40 cellular contexts compared by ENCODE assay signal in the genomic region with DNA sequence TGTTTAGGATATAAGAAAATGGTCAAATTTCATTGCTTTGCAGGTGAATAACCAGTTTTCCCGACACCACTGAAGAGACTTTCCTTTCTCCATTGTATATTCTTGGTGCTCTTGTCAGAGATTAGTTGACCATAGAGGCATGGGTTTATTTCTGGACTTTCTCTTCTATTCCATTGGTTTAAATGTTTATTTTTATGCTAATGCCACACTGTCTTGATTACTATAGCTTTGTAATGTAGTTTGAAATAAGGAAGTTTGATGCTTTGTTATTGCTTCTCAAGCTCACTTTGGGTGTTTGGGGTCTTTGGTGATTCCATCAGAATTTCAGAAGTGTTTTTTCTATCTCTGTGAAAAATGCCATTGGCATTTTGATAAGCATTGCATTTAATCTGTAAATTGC.
"Had no signal": no experiment of that assay in that cellular context is flagged by ENCODE, and none has a peak within 500 bp of the region (broad histone marks: within the 10 kb centered on the region; RNA-seq: fewer than 3 reads in every experiment).

No MANE protein-coding gene starts in this region.

- ATAC-seq: activated naive CD4-positive, alpha-beta T cell treated with anti-CD3 and anti-CD28 coated beads, Interleukin-2, amount 50 U/mL, for 72 hours; activated naive CD8-positive, alpha-beta T cell treated with anti-CD3 and anti-CD28 coated beads, Interleukin-2, amount 50 U/mL, for 24 hours; activated T-cell treated with anti-CD3 and anti-CD28 coated beads, Interleukin-2, amount 50 U/mL, for 4 hours; activated T-cell treated with anti-CD3 and anti-CD28 coated beads, Interleukin-2, amount 50 U/mL, for 72 hours; activated T-helper 17 cell treated with anti-CD3 and anti-CD28 coated beads, Interleukin-2, amount 50 U/mL, for 72 hours; body of pancreas had no signal

- H3K27ac Mint-ChIP-seq: activated naive CD4-positive, alpha-beta T cell treated with anti-CD3 and anti-CD28 coated beads for 36 hours; activated naive CD4-positive, alpha-beta T cell treated with anti-CD3 and anti-CD28 coated beads, Interleukin-2, amount 10 ng/mL, durations not matched to agents 7 days and 5 days; activated naive CD4-positive, alpha-beta T cell treated with anti-CD3 and anti-CD28 coated beads, Interleukin-2, amount 50 U/mL, for 24 hours; activated naive CD4-positive, alpha-beta T cell treated with anti-CD3 and anti-CD28 coated beads, Interleukin-2, amount 50 U/mL, for 72 hours; activated naive CD8-positive, alpha-beta T cell; activated naive CD8-positive, alpha-beta T cell treated with anti-CD3 and anti-CD28 coated beads for 36 hours; activated naive CD8-positive, alpha-beta T cell treated with anti-CD3 and anti-CD28 coated beads, Interleukin-2, amount 10 ng/mL, durations not matched to agents 7 days and 5 days; activated naive CD8-positive, alpha-beta T cell treated with anti-CD3 and anti-CD28 coated beads, Interleukin-2, amount 50 U/mL, for 24 hours; activated T-cell treated with anti-CD3 and anti-CD28 coated beads, Interleukin-2, amount 50 U/mL, for 24 hours; activated T-cell treated with anti-CD3 and anti-CD28 coated beads, Interleukin-2, amount 50 U/mL, for 72 hours; activated T-helper 1 cell treated with anti-CD3 and anti-CD28 coated beads, Interleukin-12 subunit alpha, Interleukin-12 subunit beta, Interleukin-2, Interleukin-4 antibody, amounts not matched to agents 30 ng/mL and 10 ng/mL and 1 ng/mL, durations not matched to agents 14 hours and 24 hours and 36 hours; activated T-helper 17 cell treated with anti-CD3 and anti-CD28 coated beads, Interleukin-2, amount 50 U/mL, for 72 hours; activated T-helper 2 cell treated with anti-CD3 and anti-CD28 coated beads, Interferon-gamma antibody, Interleukin-2, Interleukin-4, amounts not matched to agents 10 μg/mL and 5 μg/mL and 100 μg/mL, durations not matched to agents 14 hours and 24 hours and 36 hours; brain had no signal

- H3K9me3 ChIP-seq: adrenal gland, body of pancreas had no signal

- H3K4me1 Mint-ChIP-seq: activated naive CD4-positive, alpha-beta T cell treated with anti-CD3 and anti-CD28 coated beads, Interleukin-2, amount 10 ng/mL, durations not matched to agents 7 days and 5 days; activated naive CD4-positive, alpha-beta T cell treated with anti-CD3 and anti-CD28 coated beads, Interleukin-2, amount 50 U/mL, for 24 hours; activated naive CD8-positive, alpha-beta T cell treated with anti-CD3 and anti-CD28 coated beads for 36 hours; activated naive CD8-positive, alpha-beta T cell treated with anti-CD3 and anti-CD28 coated beads, Interleukin-2, amount 10 ng/mL, durations not matched to agents 7 days and 5 days; activated naive CD8-positive, alpha-beta T cell treated with anti-CD3 and anti-CD28 coated beads, Interleukin-2, amount 50 U/mL, for 24 hours; activated T-helper 17 cell treated with anti-CD3 and anti-CD28 coated beads, Interleukin-2, amount 50 U/mL, for 72 hours; brain; central memory CD8-positive, alpha-beta T cell had no signal

- H3K4me1 ChIP-seq: adrenal gland, body of pancreas, breast epithelium had no signal

- H3K27me3 ChIP-seq: adrenal gland, ascending aorta, body of pancreas, brain microvascular endothelial cell, breast epithelium, cardiac muscle cell had no signal

- FAIRE-seq: astrocyte, bronchial epithelial cell had no signal

- H3K4me3 ChIP-seq: adrenal gland, body of pancreas, breast epithelium, cardiac muscle cell had no signal

- H3K27me3 Mint-ChIP-seq: activated naive CD4-positive, alpha-beta T cell treated with anti-CD3 and anti-CD28 coated beads, Interleukin-2, amount 10 ng/mL, durations not matched to agents 7 days and 5 days; activated naive CD4-positive, alpha-beta T cell treated with anti-CD3 and anti-CD28 coated beads, Interleukin-2, amount 50 U/mL, for 24 hours; activated naive CD8-positive, alpha-beta T cell; activated naive CD8-positive, alpha-beta T cell treated with anti-CD3 and anti-CD28 coated beads for 36 hours; activated naive CD8-positive, alpha-beta T cell treated with anti-CD3 and anti-CD28 coated beads, Interleukin-2, amount 10 ng/mL, durations not matched to agents 7 days and 5 days; activated naive CD8-positive, alpha-beta T cell treated with anti-CD3 and anti-CD28 coated beads, Interleukin-2, amount 50 U/mL, for 24 hours; activated T-cell treated with anti-CD3 and anti-CD28 coated beads, Interleukin-2, amount 50 U/mL, for 24 hours; activated T-helper 17 cell treated with anti-CD3 and anti-CD28 coated beads, Interleukin-2, amount 50 U/mL, for 72 hours; brain; central memory CD8-positive, alpha-beta T cell had no signal

- H3K9me3 Mint-ChIP-seq: activated naive CD8-positive, alpha-beta T cell treated with anti-CD3 and anti-CD28 coated beads, Interleukin-2, amount 10 ng/mL, durations not matched to agents 7 days and 5 days; activated naive CD8-positive, alpha-beta T cell treated with anti-CD3 and anti-CD28 coated beads, Interleukin-2, amount 50 U/mL, for 24 hours had no signal

- H3K36me3 Mint-ChIP-seq: activated naive CD4-positive, alpha-beta T cell treated with anti-CD3 and anti-CD28 coated beads, Interleukin-2, amount 10 ng/mL, durations not matched to agents 7 days and 5 days; activated naive CD4-positive, alpha-beta T cell treated with anti-CD3 and anti-CD28 coated beads, Interleukin-2, amount 50 U/mL, for 24 hours; activated naive CD8-positive, alpha-beta T cell; activated naive CD8-positive, alpha-beta T cell treated with anti-CD3 and anti-CD28 coated beads for 36 hours; activated naive CD8-positive, alpha-beta T cell treated with anti-CD3 and anti-CD28 coated beads, Interleukin-2, amount 10 ng/mL, durations not matched to agents 7 days and 5 days; brain had no signal

- H3K4me3 Mint-ChIP-seq: activated naive CD4-positive, alpha-beta T cell treated with anti-CD3 and anti-CD28 coated beads for 36 hours; activated naive CD4-positive, alpha-beta T cell treated with anti-CD3 and anti-CD28 coated beads, Interleukin-2, amount 10 ng/mL, durations not matched to agents 7 days and 5 days; activated naive CD4-positive, alpha-beta T cell treated with anti-CD3 and anti-CD28 coated beads, Interleukin-2, amount 50 U/mL, for 24 hours; activated naive CD8-positive, alpha-beta T cell; activated naive CD8-positive, alpha-beta T cell treated with anti-CD3 and anti-CD28 coated beads for 36 hours; activated naive CD8-positive, alpha-beta T cell treated with anti-CD3 and anti-CD28 coated beads, Interleukin-2, amount 10 ng/mL, durations not matched to agents 7 days and 5 days; activated naive CD8-positive, alpha-beta T cell treated with anti-CD3 and anti-CD28 coated beads, Interleukin-2, amount 50 U/mL, for 24 hours; activated T-cell treated with anti-CD3 and anti-CD28 coated beads, Interleukin-2, amount 50 U/mL, for 24 hours; activated T-cell treated with anti-CD3 and anti-CD28 coated beads, Interleukin-2, amount 50 U/mL, for 4 hours; activated T-cell treated with anti-CD3 and anti-CD28 coated beads, Interleukin-2, amount 50 U/mL, for 72 hours; activated T-helper 1 cell treated with anti-CD3 and anti-CD28 coated beads, Interleukin-12 subunit alpha, Interleukin-12 subunit beta, Interleukin-2, Interleukin-4 antibody, amounts not matched to agents 30 ng/mL and 10 ng/mL and 1 ng/mL, durations not matched to agents 14 hours and 24 hours and 36 hours; activated T-helper 17 cell treated with anti-CD3 and anti-CD28 coated beads, Interleukin-2, amount 50 U/mL, for 72 hours; brain; central memory CD8-positive, alpha-beta T cell had no signal

- H3K27ac ChIP-seq: adrenal gland, ascending aorta, body of pancreas, breast epithelium, cardiac muscle cell had no signal

- H3K36me3 ChIP-seq: adrenal gland, ascending aorta, brain microvascular endothelial cell, breast epithelium, cardiac muscle cell had no signal

- DNase-seq: activated effector memory CD4-positive, alpha-beta T cell treated with anti-CD3 and anti-CD28 coated beads, Interleukin-2, amount 50 U/mL, for 16 hours; activated effector memory CD4-positive, alpha-beta T cell treated with Interleukin-2 at 50 U/mL for 16 hours; activated gamma-delta T cell; activated gamma-delta T cell treated with Interleukin-2 at 50 U/mL for 16 hours; activated naive CD4-positive, alpha-beta T cell; activated naive CD4-positive, alpha-beta T cell treated with anti-CD3 and anti-CD28 coated beads for 36 hours; activated naive CD4-positive, alpha-beta T cell treated with anti-CD3 and anti-CD28 coated beads, Interleukin-2, amount 10 ng/mL, durations not matched to agents 7 days and 5 days; activated naive CD4-positive, alpha-beta T cell treated with anti-CD3 and anti-CD28 coated beads, Interleukin-2, amount 50 U/mL, for 16 hours; activated naive CD4-positive, alpha-beta T cell treated with Interleukin-2 at 50 U/mL for 16 hours; activated naive CD8-positive, alpha-beta T cell treated with anti-CD3 and anti-CD28 coated beads for 36 hours; activated naive CD8-positive, alpha-beta T cell treated with anti-CD3 and anti-CD28 coated beads, Interleukin-2, amount 10 ng/mL, durations not matched to agents 7 days and 5 days; activated naive CD8-positive, alpha-beta T cell treated with anti-CD3 and anti-CD28 coated beads, Interleukin-2, amount 50 U/mL, for 24 hours; activated T-cell treated with anti-CD3 and anti-CD28 coated beads, Interleukin-2, amount 50 U/mL, for 1 hour; activated T-cell treated with anti-CD3 and anti-CD28 coated beads, Interleukin-2, amount 50 U/mL, for 24 hours; activated T-cell treated with anti-CD3 and anti-CD28 coated beads, Interleukin-2, amount 50 U/mL, for 4 hours; activated T-cell treated with anti-CD3 and anti-CD28 coated beads, Interleukin-2, amount 50 U/mL, for 48 hours; activated T-cell treated with anti-CD3 and anti-CD28 coated beads, Interleukin-2, amount 50 U/mL, for 72 hours; adrenal gland; amniotic stem cell; amygdala; anterior cingulate cortex; aorta; body of pancreas; brain microvascular endothelial cell; caudate nucleus; central memory CD4-positive, alpha-beta T cell; cerebellar nuclear complex had no signal
